8 cellular contexts compared by ENCODE assay signal in the genomic region with DNA sequence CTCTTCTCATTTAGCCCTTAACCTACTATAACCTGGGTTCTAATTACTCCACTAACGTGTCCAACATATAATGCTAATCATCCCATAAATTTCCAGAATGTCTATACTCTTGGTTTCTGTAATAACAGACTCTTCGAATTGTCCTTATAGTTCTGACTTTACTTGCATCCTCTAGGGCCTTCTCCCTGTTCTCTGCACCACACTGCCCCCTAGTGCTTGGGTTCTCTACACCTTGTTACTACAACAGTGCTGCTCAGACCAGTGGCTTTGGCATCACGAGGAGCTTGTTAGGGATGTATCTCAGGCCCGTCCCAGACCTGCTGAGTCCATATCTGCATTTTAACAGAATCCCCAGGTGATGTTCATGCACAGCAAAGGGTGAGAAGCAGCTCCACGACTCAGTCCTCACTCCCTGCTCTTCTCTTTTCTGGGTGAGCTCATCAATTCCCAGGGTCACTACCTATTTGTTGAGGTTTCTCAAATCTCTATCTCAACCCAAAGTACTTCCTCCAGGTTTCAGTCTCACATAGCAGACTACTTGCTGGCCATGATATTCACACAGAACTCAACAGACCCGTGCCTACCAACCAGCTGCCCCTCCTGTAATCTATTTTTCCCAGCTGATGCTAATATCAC. TPM values are rescaled to one million over a fixed set of nuclear protein-coding genes. Genes with fewer than 3 reads are reported as not detected.
DNase-seq lines count a peak whose midpoint lies in the region; ATAC-seq and TF ChIP-seq lines count a peak whose summit lies in the region.

No MANE protein-coding gene starts in this region.

- peak; percentile 68 for TF ChIP-seq CTCF in GM20000 (IDR thresholded peaks at IDR 0.05; ENCODE audit: extremely low read depth, missing control alignments)

- no peak overlapping the region for H3K4me2 ChIP-seq in mesendoderm (ENCODE audit: low read length)

- H2BK15ac ChIP-seq in mesendoderm (replicated peaks; ENCODE audit: low read depth), result no peak overlapping the region

- peak; percentile 92 for ATAC-seq in HG03565 (IDR thresholded peaks at IDR 0.05; ENCODE audit: unreplicated experiment)

- H3K79me2 ChIP-seq in mesendoderm (ENCODE audit: control insufficient read depth, insufficient read depth, low read length), result no peaks in the 10 kb centered on the region

- H4K8ac ChIP-seq in mesendoderm (ENCODE audit: low read depth, low read length), result no peak overlapping the region

- no CpG with 5 or more reads among the region's 6 CpGs for WGBS in mesendoderm (ENCODE audit: extremely low coverage, insufficient coverage, low lambda C conversion rate)

- H3K56ac ChIP-seq in mesendoderm (ENCODE audit: low read length), result no peak overlapping the region

- no peak overlapping the region for H2BK120ac ChIP-seq in mesendoderm (ENCODE audit: low read depth, low read length)

- no peaks in the 10 kb centered on the region for H3K79me1 ChIP-seq in mesendoderm (ENCODE audit: low read length)

- H3K18ac ChIP-seq in mesendoderm (ENCODE audit: low read length), result no peak overlapping the region

- no peaks in the 10 kb centered on the region for H3K36me3 ChIP-seq in mesendoderm (ENCODE audit: control insufficient read depth, insufficient read depth, low read length)

- no peak overlapping the region for H4K5ac ChIP-seq in mesendoderm (ENCODE audit: low read length)

- H2AK5ac ChIP-seq in mesendoderm (ENCODE audit: low read length), result no peak overlapping the region

- in situ Hi-C loops in Caki2 (cut with HindIII; ENCODE audit: low pct_unique_long_range_greater_than_20kb, low sequenced_read_pairs), result no loop called here

- no peak overlapping the region for H3K27ac ChIP-seq in mesendoderm (ENCODE audit: low read depth, low read length)

- no peak overlapping the region for H3K9ac ChIP-seq in mesendoderm (ENCODE audit: low read length)

- DNase-seq in Caki2 (ENCODE audit: low read depth) (peak; percentile 54), GM20000 (ENCODE audit: low spot score) (peak; percentile 66), NCI-H748 treated with DMSO at 0.1 percent for 48 hours (lab: John Stamatoyannopoulos, UW) (peak; percentile 76), mesendoderm (peak; percentile 92)
- peak; percentile 89 to 90 for DNase-seq in activated CD4-positive, alpha-beta T cell treated with anti-CD3 and anti-CD28 coated beads, Interleukin-2, amount 50 U/mL, for 4 hours
- peak; percentile 76 for DNase-seq in effector CD8-positive, alpha-beta T cell (lab: John Stamatoyannopoulos, UW)
- peak; percentile 60 to 90 for DNase-seq in stimulated activated CD8-positive, alpha-beta memory T cell treated with anti-CD3 and anti-CD28 coated beads, Interleukin-4, amount 100 ng/mL, for 4 hours (ENCODE audit: low read depth in 2 of 2, low spot score in 1 of 2)

- H3K4ac ChIP-seq in mesendoderm (ENCODE audit: low read depth, low read length), result no peak overlapping the region

- H2BK5ac ChIP-seq in mesendoderm (ENCODE audit: low read length), result no peak overlapping the region

- H3K4me3 ChIP-seq in mesendoderm (ENCODE audit: low read length), result no peak overlapping the region

- H3K4me1 ChIP-seq in mesendoderm (ENCODE audit: control insufficient read depth, low read depth, low read length), result no peaks in the 10 kb centered on the region

- no peak overlapping the region for H3K23ac ChIP-seq in mesendoderm (ENCODE audit: low read length)

- no peaks in the 10 kb centered on the region for H3K27me3 ChIP-seq in mesendoderm (ENCODE audit: insufficient read depth, low read length, poor library complexity)

RNA-seq across cellular contexts. Expression of gene DDX1, which starts 14.5 kb away (rescaled TPM):
- total RNA-seq in Caki2 (2014; rRNA removed; shearing (Covaris generic); ENCODE audit: low replicate concordance), result 74.4 and 91.0 TPM in 2 replicates
- 134 TPM for polyA plus RNA-seq in mesendoderm (2013, experiment 1 of 2)
- polyA plus RNA-seq in mesendoderm (2013, experiment 2 of 2), result 134 TPM

RNA-seq across cellular contexts. Expression of gene NBAS, which starts 16.1 kb away (rescaled TPM):
- 19.7 and 28.8 TPM in 2 replicates for total RNA-seq in Caki2 (2014; rRNA removed; shearing (Covaris generic); ENCODE audit: low replicate concordance)
- 9.1 TPM for polyA plus RNA-seq in mesendoderm (2013, experiment 1 of 2)
- 8.5 TPM for polyA plus RNA-seq in mesendoderm (2013, experiment 2 of 2)
